Comparison of ENCODE assay signal across 8 cellular contexts in genomic region chr2:96022701-96023522, GRCh38. TPM values are rescaled to one million over a fixed set of nuclear protein-coding genes. Genes with fewer than 3 reads are reported as not detected.
DNase-seq lines count a peak whose midpoint lies in the region; ATAC-seq, FAIRE-seq and TF ChIP-seq lines count a peak whose summit lies in the region.
"Not testable (repeated sequence)": the region's sequence is repeated elsewhere in the genome, so short reads cannot be mapped to it uniquely, and the experiment has no call there.

No MANE protein-coding gene starts in this region.

- not testable (repeated sequence) for TF ChIP-seq POLR2A in A549 (IDR thresholded peaks at IDR 0.05; ENCODE audit: low read length)

- CTCF ChIA-PET in A549 (lab: Yijun Ruan, JAX): interaction anchor here (0.6 to 3.0 kb wide), 35 partner anchors 8 to 559 kb away, joined by 3 to 27 read pairs (median 4); partner anchors contain the start of genes ASTL and NEURL3

- H3K27ac Mint-ChIP-seq in activated T-helper 2 cell treated with anti-CD3 and anti-CD28 coated beads, Interferon-gamma antibody, Interleukin-2, Interleukin-4, amounts not matched to agents 10 μg/mL and 5 μg/mL and 100 μg/mL, durations not matched to agents 14 hours and 24 hours and 36 hours: not testable (repeated sequence)

- WGBS in A549 (ENCODE audit: missing lambda C conversion rate): 41% methylated on average over 12 of the region's 20 CpGs

- not testable (repeated sequence) for FAIRE-seq in A549 (lab: Jason Lieb, UNC)

- H3K36me3 Mint-ChIP-seq in activated T-helper 2 cell treated with anti-CD3 and anti-CD28 coated beads, Interferon-gamma antibody, Interleukin-2, Interleukin-4, amounts not matched to agents 10 μg/mL and 5 μg/mL and 100 μg/mL, durations not matched to agents 14 hours and 24 hours and 36 hours (ENCODE audit: low read depth): not testable (repeated sequence)

- DNase-seq in A549 (ENCODE audit: low read depth in 1 of 2, low spot score in 1 of 2) (peak; percentile 51 to 78), SK-MEL-5 (ENCODE audit: low read depth, low spot score) (peak; percentile 83), lung microvascular endothelial cell (ENCODE audit: low read depth in 2 of 2) (peak; percentile 80 to 82)
- DNase-seq in activated T-helper 2 cell treated with anti-CD3 and anti-CD28 coated beads, Interferon-gamma antibody, Interleukin-2, Interleukin-4, amounts not matched to agents 10 μg/mL and 5 μg/mL and 100 μg/mL, durations not matched to agents 14 hours and 24 hours and 36 hours (ENCODE audit: low spot score): peak; percentile 64
- not testable (repeated sequence) for DNase-seq in epithelial cell of proximal tubule (ENCODE audit: low read depth)
- peak; percentile 38 to 53 (median 49) for DNase-seq in stimulated activated CD4-positive, alpha-beta T cell treated with anti-CD3 and anti-CD28 coated beads, Interleukin-1b, Interleukin-23, amount 100 ng/mL, for 24 hours (ENCODE audit: low read depth in 4 of 4, low spot score in 1 of 4)

- not testable (repeated sequence) for H3K9me3 Mint-ChIP-seq in activated T-helper 2 cell treated with anti-CD3 and anti-CD28 coated beads, Interferon-gamma antibody, Interleukin-2, Interleukin-4, amounts not matched to agents 10 μg/mL and 5 μg/mL and 100 μg/mL, durations not matched to agents 14 hours and 24 hours and 36 hours

- not testable (repeated sequence) for H3K4me3 Mint-ChIP-seq in activated T-helper 2 cell treated with anti-CD3 and anti-CD28 coated beads, Interferon-gamma antibody, Interleukin-2, Interleukin-4, amounts not matched to agents 10 μg/mL and 5 μg/mL and 100 μg/mL, durations not matched to agents 14 hours and 24 hours and 36 hours (ENCODE audit: low read depth)

- in situ Hi-C loops in SK-MEL-5 (cut with HindIII; ENCODE audit: low pct_unique_long_range_greater_than_20kb, low sequenced_read_pairs): not testable (repeated sequence)

- H3K27me3 Mint-ChIP-seq in activated T-helper 2 cell treated with anti-CD3 and anti-CD28 coated beads, Interferon-gamma antibody, Interleukin-2, Interleukin-4, amounts not matched to agents 10 μg/mL and 5 μg/mL and 100 μg/mL, durations not matched to agents 14 hours and 24 hours and 36 hours (ENCODE audit: low read depth): not testable (repeated sequence)

- TF ChIP-seq EP300 in A549 (IDR thresholded peaks at IDR 0.05): not testable (repeated sequence)

- H3K4me2 ChIP-seq in A549: not testable (repeated sequence)

- H3K9me3 ChIP-seq in A549: not testable (repeated sequence)

- POLR2A ChIA-PET in A549 (lab: Yijun Ruan, JAX): not testable (repeated sequence)

- ATAC-seq in A549: peak; percentile 90 to 98
- ATAC-seq in GM18520 (IDR thresholded peaks at IDR 0.05; ENCODE audit: unreplicated experiment): peak; percentile 54
- peak; percentile 79 for ATAC-seq in HG03159 (IDR thresholded peaks at IDR 0.05; ENCODE audit: unreplicated experiment)

- H3K4me3 ChIP-seq in A549; epithelial cell of proximal tubule (ENCODE audit: low read depth, low read length): not testable (repeated sequence)

- H3K4me1 ChIP-seq in A549: not testable (repeated sequence)

- H3K4me1 Mint-ChIP-seq in activated T-helper 2 cell treated with anti-CD3 and anti-CD28 coated beads, Interferon-gamma antibody, Interleukin-2, Interleukin-4, amounts not matched to agents 10 μg/mL and 5 μg/mL and 100 μg/mL, durations not matched to agents 14 hours and 24 hours and 36 hours (ENCODE audit: low read depth): not testable (repeated sequence)

- not testable (repeated sequence) for H3K27ac ChIP-seq in A549

- intact Hi-C loops in activated T-helper 2 cell treated with anti-CD3 and anti-CD28 coated beads, Interferon-gamma antibody, Interleukin-2, Interleukin-4, amounts not matched to agents 10 μg/mL and 5 μg/mL and 100 μg/mL, durations not matched to agents 14 hours and 24 hours and 36 hours (cut with micrococcal nuclease): loop anchor here (10.0 kb wide), 1 partner anchor 152 kb away; no protein-coding TSS in a partner anchor

- TF ChIP-seq RAD21 in A549 (conservative IDR thresholded peaks at IDR 0.05 in 1 of 2, IDR thresholded peaks at IDR 0.05 in 1 of 2): peak; percentile 82 to 87

- TF ChIP-seq CTCF in A549 (IDR thresholded peaks at IDR 0.05): peak; percentile 64
- peak; percentile 77 for TF ChIP-seq CTCF in epithelial cell of proximal tubule (conservative IDR thresholded peaks at IDR 0.05; ENCODE audit: low read depth, low read length)

TF ChIP-seq in A549, 52 proteins besides CTCF, POLR2A, EP300 and RAD21:
- peak; percentile 62 for TF ChIP-seq SMC3 (IDR thresholded peaks at IDR 0.05)

RNA-seq across cellular contexts. Expression of gene GPAT2, which starts 11.8 kb away (rescaled TPM):
- polyA plus RNA-seq in A549 (2011; rRNA removed): not detected in 2 replicates
- not detected in 2 replicates for polyA plus RNA-seq in A549 (2012; cell fraction: cytosol; rRNA removed)
- polyA plus RNA-seq in A549 (2012; cell fraction: nucleus; rRNA removed): not detected in 2 replicates
- not detected in 3 replicates for polyA plus RNA-seq in A549 (2017; fragmentation: RNase III; extraction: RNeasy Plus Mini Kit Qiagen cat#74134 plus additional on column Dnase treatment)
- not detected in 2 replicates for polyA minus RNA-seq in A549 (2011; rRNA and poly(A)+ RNA removed)
- not detected in 2 replicates for total RNA-seq in SK-MEL-5 (2014; rRNA removed; shearing (Covaris generic))
- not detected in 2 replicates for polyA plus RNA-seq in SK-MEL-5 (2015; cell fraction: cytosol; rRNA removed)
- polyA plus RNA-seq in SK-MEL-5 (2015; cell fraction: nucleus; rRNA removed): not detected in 2 replicates
- 18.0 and 19.1 TPM in 2 replicates for total RNA-seq in activated T-helper 2 cell treated with anti-CD3 and anti-CD28 coated beads, Interferon-gamma antibody, Interleukin-2, Interleukin-4, amounts not matched to agents 10 μg/mL and 5 μg/mL and 100 μg/mL, durations not matched to agents 14 hours and 24 hours and 36 hours
- total RNA-seq in epithelial cell of proximal tubule: 1.1 and 1.7 TPM in 2 replicates
- 4.6 TPM in 1 of 2 replicates, not detected in the other for total RNA-seq in lung microvascular endothelial cell

RNA-seq across cellular contexts. Expression of gene ANKRD36C, which starts 31.3 kb away (rescaled TPM):
- polyA plus RNA-seq in A549 (2011; rRNA removed) (9.9 and 11.5 TPM in 2 replicates), A549 (2017; fragmentation: RNase III; extraction: RNeasy Plus Mini Kit Qiagen cat#74134 plus additional on column Dnase treatment) (2.2 to 3.1 TPM (median 2.5 TPM) in 3 replicates)
- polyA plus RNA-seq in A549 (2012; cell fraction: cytosol; rRNA removed): 1.7 TPM in 2 replicates
- polyA plus RNA-seq in A549 (2012; cell fraction: nucleus; rRNA removed): 2.4 and 4.6 TPM in 2 replicates
- polyA minus RNA-seq in A549 (2011; rRNA and poly(A)+ RNA removed): 76.6 and 84.5 TPM in 2 replicates
- total RNA-seq in SK-MEL-5 (2014; rRNA removed; shearing (Covaris generic)): 5.2 and 5.8 TPM in 2 replicates
- 0.30 and 1.8 TPM in 2 replicates for polyA plus RNA-seq in SK-MEL-5 (2015; cell fraction: cytosol; rRNA removed)
- 8.1 and 11.3 TPM in 2 replicates for polyA plus RNA-seq in SK-MEL-5 (2015; cell fraction: nucleus; rRNA removed)
- 69.4 and 75.5 TPM in 2 replicates for total RNA-seq in activated T-helper 2 cell treated with anti-CD3 and anti-CD28 coated beads, Interferon-gamma antibody, Interleukin-2, Interleukin-4, amounts not matched to agents 10 μg/mL and 5 μg/mL and 100 μg/mL, durations not matched to agents 14 hours and 24 hours and 36 hours
- total RNA-seq in epithelial cell of proximal tubule (4.6 and 12.8 TPM in 2 replicates), lung microvascular endothelial cell (15.9 and 20.2 TPM in 2 replicates)
